ENCODE assay signal across 27 cellular contexts in the genomic region with DNA sequence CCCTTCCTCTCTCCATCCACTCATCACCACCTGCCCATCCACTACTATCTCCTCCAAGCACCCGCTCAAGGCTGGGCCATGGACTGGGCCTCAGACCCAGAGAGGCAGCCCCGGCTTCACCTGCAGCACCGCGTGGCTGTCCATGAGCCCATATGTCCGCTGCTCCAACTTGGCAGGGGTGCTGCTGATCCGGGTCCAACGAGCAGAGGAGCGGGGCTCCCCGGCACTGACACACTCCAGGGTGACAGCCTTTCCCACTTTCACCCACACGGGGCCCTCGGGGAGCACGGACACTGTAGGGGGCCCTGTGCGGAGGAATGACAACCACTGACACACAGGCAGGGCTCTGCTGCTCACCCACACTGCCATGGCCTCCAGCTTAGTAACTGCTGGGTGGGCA. TPM values are rescaled to one million over a fixed set of nuclear protein-coding genes. Genes with fewer than 3 reads are reported as not detected.
DNase-seq lines count a peak whose midpoint lies in the region; ATAC-seq, FAIRE-seq and TF ChIP-seq lines count a peak whose summit lies in the region.
"Had no signal": no experiment of that assay in that cellular context is flagged by ENCODE, and none has a peak within 500 bp of the region (broad histone marks: within the 10 kb centered on the region; RNA-seq: fewer than 3 reads in every experiment).

No MANE protein-coding gene starts in this region.

- no peaks in the 10 kb centered on the region for H3K27me3 ChIP-seq in HepG2 (ENCODE audit: control insufficient read depth in 1 of 2, insufficient read depth in 2 of 2, low read length in 2 of 2)
- no peaks in the 10 kb centered on the region for H3K27me3 ChIP-seq in right lobe of liver
- no peaks in the 10 kb centered on the region for H3K27me3 ChIP-seq in K562 (ENCODE audit: control insufficient read depth in 2 of 2, insufficient read depth in 2 of 2, low read length in 2 of 2)
- H3K27me3 ChIP-seq: BE2C; BLaER1 treated with 17β-estradiol and CSF1 and Interleukin-3, amounts not matched to agents 10 nM and 100 nM had no signal

- H3K27ac ChIP-seq in HepG2 (ENCODE audit: extremely low read length, insufficient read depth, low read length), result no peak overlapping the region
- H3K27ac ChIP-seq in right lobe of liver, result no peak overlapping the region
- H3K27ac ChIP-seq in K562 (ENCODE audit: extremely low read depth, low read depth, low read length), result no peak overlapping the region
- H3K27ac ChIP-seq: A549; BLaER1 treated with 17β-estradiol and CSF1 and Interleukin-3, amounts not matched to agents 10 nM and 100 nM; GM23248 had no signal

- H3K27me3 Mint-ChIP-seq in progenitor cell of endocrine pancreas (no peaks in the 10 kb centered on the region), T-cell (no peaks in the 10 kb centered on the region)
- H3K27me3 Mint-ChIP-seq: CD4-positive, alpha-beta T cell; CD8-positive, alpha-beta memory T cell had no signal

- TF ChIP-seq EP300 in HepG2 (IDR thresholded peaks at IDR 0.05; ENCODE audit: low read depth in 2 of 2, low read length in 2 of 2), result no peak
- TF ChIP-seq EP300 in HepG2 (CRISPR knock-in tag; IDR thresholded peaks at IDR 0.05; ENCODE audit: borderline replicate concordance), result no peak
- TF ChIP-seq EP300 in K562 (IDR thresholded peaks at IDR 0.05; ENCODE audit: low read length), result no peak

- H3K9me1 ChIP-seq in K562 (ENCODE audit: control insufficient read depth, insufficient read depth, low read length), result no peaks in the 10 kb centered on the region

- FAIRE-seq in HepG2 (lab: Jason Lieb, UNC) (no peak), K562 (lab: Jason Lieb, UNC) (no peak)
- FAIRE-seq: A549, D721Med, GM12892 had no signal

- DNase-seq in HepG2 (ENCODE audit: low spot score), result no peak
- no peak for DNase-seq in right lobe of liver
- DNase-seq in K562 (ENCODE audit: extremely low read depth in 1 of 4, low spot score in 3 of 4), result peak in 1 of 4 experiments; percentile 40
- DNase-seq in progenitor cell of endocrine pancreas (ENCODE audit: low spot score, unreplicated experiment), result no peak
- DNase-seq in T-cell, result no peak
- DNase-seq: 8988T; ACHN; AML-193; BE2C; CD4-positive, alpha-beta T cell; CD8-positive, alpha-beta memory T cell; DMS53; DMS79 treated with DMSO at 0.1 percent for 48 hours; GF-D8; GM23248; H9; HFFc6 had no signal

- H3K4me1 Mint-ChIP-seq in progenitor cell of endocrine pancreas (ENCODE audit: low read depth) (no peaks in the 10 kb centered on the region), T-cell (no peaks in the 10 kb centered on the region)
- H3K4me1 Mint-ChIP-seq: CD14-positive monocyte; CD8-positive, alpha-beta memory T cell; H9 had no signal

- TF ChIP-seq POLR2A in HepG2 (IDR thresholded peaks at IDR 0.05; ENCODE audit: insufficient read depth in 1 of 2, low read depth in 2 of 2, low read length in 2 of 2) (no peak), right lobe of liver (IDR thresholded peaks at IDR 0.05) (no peak), K562 (conservative IDR thresholded peaks at IDR 0.05) (no peak)

- no peaks in the 10 kb centered on the region for H3K79me2 ChIP-seq in HepG2 (ENCODE audit: insufficient read depth, low read length)
- H3K79me2 ChIP-seq in K562 (ENCODE audit: control insufficient read depth, insufficient read depth, low read length), result no peaks in the 10 kb centered on the region

- peak; percentile 30; the same call in 1 of the 2 replicates for TF ChIP-seq CTCF in HepG2 (CRISPR knock-in tag; IDR thresholded peaks at IDR 0.05)
- no peak for TF ChIP-seq CTCF in right lobe of liver (IDR thresholded peaks at IDR 0.05)
- TF ChIP-seq CTCF in K562 (IDR thresholded peaks at IDR 0.05 in 2 of 3, conservative IDR thresholded peaks at IDR 0.05 in 1 of 3; ENCODE audit: insufficient read depth in 2 of 3, low read depth in 1 of 3, low read length in 3 of 3), result peak in 1 of 3 experiments; percentile 21; a peak in 3 of 6 replicates
- no peak for TF ChIP-seq CTCF in progenitor cell of endocrine pancreas (IDR thresholded peaks at IDR 0.05; ENCODE audit: unreplicated experiment)

- peaks cover 15 to 39% of the 10 kb centered on the region in 2 experiments for H3K36me3 ChIP-seq in HepG2 (replicated peaks in 1 of 2; ENCODE audit: control insufficient read depth in 1 of 2, insufficient read depth in 2 of 2, low read length in 2 of 2)
- H3K36me3 ChIP-seq in right lobe of liver, result no peaks in the 10 kb centered on the region
- peaks cover 85% of the 10 kb centered on the region; the same call in 2 of the 3 replicates for H3K36me3 ChIP-seq in K562 (ENCODE audit: control insufficient read depth, insufficient read depth, low read length)
- H3K36me3 ChIP-seq: BE2C had no signal

- WGBS in HepG2 (ENCODE audit: low lambda C conversion rate), result 87% methylated on average over 7 of the region's 13 CpGs
- 100% methylated on average over 4 of the region's 13 CpGs for WGBS in right lobe of liver (ENCODE audit: insufficient coverage, low coverage, low lambda C conversion rate, missing lambda C conversion rate)
- whole genome bisulfite sequencing in K562 (ENCODE audit: insufficient coverage, low coverage, missing lambda C conversion rate), result 86% methylated on average over 13 of the region's 13 CpGs

- H3K36me3 Mint-ChIP-seq in progenitor cell of endocrine pancreas (ENCODE audit: insufficient read depth) (peaks cover 22% of the 10 kb centered on the region), T-cell (no peaks in the 10 kb centered on the region)
- H3K36me3 Mint-ChIP-seq: CD14-positive monocyte; CD8-positive, alpha-beta memory T cell had no signal

- in situ Hi-C loops in HepG2 (cut with HindIII; ENCODE audit: extremely low pct_ligation_motif_present, low pct_unique_long_range_greater_than_20kb) (no loop called here), K562 (cut with MboI) (no loop called here)

- H2AFZ ChIP-seq in HepG2 (ENCODE audit: low read length) (no peak overlapping the region), K562 (ENCODE audit: low read depth, low read length) (no peak overlapping the region)
- H2AFZ ChIP-seq: GM23248 had no signal

- intact Hi-C loops in HepG2 (cut with micrococcal nuclease; ENCODE audit: unreplicated experiment) (no loop called here), right lobe of liver (cut with DNase I) (no loop called here), K562 (cut with micrococcal nuclease) (no loop called here)

- H3K9ac ChIP-seq in HepG2 (ENCODE audit: insufficient read depth, low read depth, low read length) (no peak overlapping the region), K562 (ENCODE audit: insufficient read depth in 1 of 2, low read depth in 2 of 2, low read length in 2 of 2) (peak overlapping the region in 1 of 2 experiments; percentile 42; a peak in 2 of 4 replicates)
- H3K9ac ChIP-seq: BLaER1 treated with 17β-estradiol and CSF1 and Interleukin-3, amounts not matched to agents 10 nM and 100 nM; GM23248 had no signal

- CTCF ChIA-PET in HepG2 (lab: Yijun Ruan, JAX; ENCODE audit: low intra/inter-chr PET ratio, low total read pairs), result no interaction called here
- CTCF ChIA-PET in K562 (lab: Yijun Ruan, JAX; ENCODE audit: low intra/inter-chr PET ratio), result no interaction called here
- CTCF ChIA-PET in T-cell (lab: Charles Lee), result no interaction called here

- peak overlapping the region; percentile 83 for H3K27ac Mint-ChIP-seq in progenitor cell of endocrine pancreas
- no peak overlapping the region for H3K27ac Mint-ChIP-seq in T-cell
- H3K27ac Mint-ChIP-seq: CD4-positive, alpha-beta T cell had no signal

- ATAC-seq in HepG2 (peak; percentile 33), right lobe of liver (no peak), K562 (peak; percentile 71), HG02884 (IDR thresholded peaks at IDR 0.05; ENCODE audit: unreplicated experiment) (no peak), T-cell (replicated peaks in 1 of 4) (no peak)
- ATAC-seq: HCT116 had no signal

- TF ChIP-seq RAD21 in HepG2 (CRISPR knock-in tag; IDR thresholded peaks at IDR 0.05) (no peak), K562 (CRISPR knock-in tag; conservative IDR thresholded peaks at IDR 0.05 in 1 of 2, IDR thresholded peaks at IDR 0.05 in 1 of 2) (peak in 1 of 2 experiments; percentile 18; a peak in 1 of 4 replicates)

- H3K4me3 Mint-ChIP-seq in progenitor cell of endocrine pancreas (ENCODE audit: low read depth) (no peak overlapping the region), T-cell (no peak overlapping the region)
- H3K4me3 Mint-ChIP-seq: CD14-positive monocyte; CD4-positive, alpha-beta T cell; CD8-positive, alpha-beta memory T cell; H9; HFFc6 had no signal

- H3K9me3 Mint-ChIP-seq in progenitor cell of endocrine pancreas (ENCODE audit: low read depth) (no peaks in the 10 kb centered on the region), T-cell (no peaks in the 10 kb centered on the region)
- H3K9me3 Mint-ChIP-seq: CD14-positive monocyte; CD4-positive, alpha-beta T cell; CD8-positive, alpha-beta memory T cell; H9; HFFc6 had no signal

- H3K4me3 ChIP-seq in HepG2 (replicated peaks in 1 of 3; ENCODE audit: insufficient read depth in 1 of 3, low read depth in 2 of 3, low read length in 3 of 3) (no peak overlapping the region), right lobe of liver (no peak overlapping the region), K562 (no peak overlapping the region)
- H3K4me3 ChIP-seq: A549; BLaER1 treated with 17β-estradiol and CSF1 and Interleukin-3, amounts not matched to agents 10 nM and 100 nM; GM23248 had no signal

- H4K20me1 ChIP-seq in HepG2 (ENCODE audit: insufficient read depth, low read length) (no peaks in the 10 kb centered on the region), K562 (replicated peaks; ENCODE audit: control insufficient read depth, insufficient read depth, low read length) (no peaks in the 10 kb centered on the region; the same call in 1 of the 2 replicates)

- BruUV-seq in HepG2 (replicated peaks; lab: Mats Ljungman, UMichigan), result no TSS peak
- BruUV-seq in K562 (replicated peaks; lab: Mats Ljungman, UMichigan), result no TSS peak

- H3K4me1 ChIP-seq in HepG2 (ENCODE audit: insufficient read depth, low read length), result no peaks in the 10 kb centered on the region
- H3K4me1 ChIP-seq in right lobe of liver, result no peaks in the 10 kb centered on the region
- peaks cover 0 to 10% of the 10 kb centered on the region in 2 experiments; a peak in 1 of 5 replicates for H3K4me1 ChIP-seq in K562 (replicated peaks in 1 of 2; ENCODE audit: control insufficient read depth in 2 of 2, insufficient read depth in 2 of 2, low read length in 2 of 2)
- H3K4me1 ChIP-seq: A549; BE2C; BLaER1 treated with 17β-estradiol and CSF1 and Interleukin-3, amounts not matched to agents 10 nM and 100 nM had no signal

- H3K9me3 ChIP-seq in HepG2 (ENCODE audit: low read length) (no peaks in the 10 kb centered on the region), right lobe of liver (no peaks in the 10 kb centered on the region), K562 (replicated peaks; ENCODE audit: control insufficient read depth, insufficient read depth, low read depth, low read length) (no peaks in the 10 kb centered on the region)
- H3K9me3 ChIP-seq: A549; BE2C; BLaER1 treated with 17β-estradiol and CSF1 and Interleukin-3, amounts not matched to agents 10 nM and 100 nM had no signal

- no peak overlapping the region for H3K4me2 ChIP-seq in HepG2 (ENCODE audit: low read depth, low read length)
- no peak overlapping the region for H3K4me2 ChIP-seq in K562 (ENCODE audit: insufficient read depth, low read length)
- H3K4me2 ChIP-seq: A549; BLaER1 treated with 17β-estradiol and CSF1 and Interleukin-3, amounts not matched to agents 10 nM and 100 nM had no signal

- POLR2A ChIA-PET in HepG2 (lab: Yijun Ruan, JAX) (no interaction called here), K562 (lab: Yijun Ruan, JAX) (no interaction called here), T-cell (lab: Charles Lee) (no interaction called here)

RNA-seq across cellular contexts. Expression of a gene that starts 28.9 kb away (rescaled TPM):
- total RNA-seq in HepG2 (2016; rRNA removed; fragmentation: Illumina TruSeq; extraction: Trizol), result not detected in 2 replicates
- total RNA-seq in HepG2 (2016; cell fraction: cytosol; rRNA removed; fragmentation: Illumina TruSeq; extraction: Trizol; ENCODE audit: low read depth), result not detected in 2 replicates
- not detected in 2 replicates for total RNA-seq in HepG2 (2016; cell fraction: insoluble cytoplasmic fraction; rRNA removed; fragmentation: Illumina TruSeq; extraction: Trizol)
- not detected in 2 replicates for total RNA-seq in HepG2 (2016; cell fraction: membrane; rRNA removed; fragmentation: Illumina TruSeq; extraction: Trizol)
- total RNA-seq in HepG2 (2016; cell fraction: nucleus; rRNA removed; fragmentation: Illumina TruSeq; extraction: Trizol), result not detected in 2 replicates
- polyA plus RNA-seq in HepG2 (2011; rRNA removed), result not detected in 2 replicates
- polyA plus RNA-seq in HepG2 (2011; cell fraction: cytosol; rRNA removed), result not detected in 2 replicates
- 0.03 TPM in 1 of 2 replicates, not detected in the other for polyA plus RNA-seq in HepG2 (2011; cell fraction: nucleus; rRNA removed)
- 3.5 and 4.3 TPM in 2 replicates for polyA plus RNA-seq in HepG2 (2012)
- polyA plus RNA-seq in HepG2 (2016; cell fraction: cytosol; fragmentation: Illumina TruSeq; extraction: Trizol; ENCODE audit: low read depth), result not detected in 2 replicates
- polyA plus RNA-seq in HepG2 (2016; cell fraction: insoluble cytoplasmic fraction; fragmentation: Illumina TruSeq; extraction: Trizol; ENCODE audit: low read depth), result not detected in 2 replicates
- polyA plus RNA-seq in HepG2 (2016; cell fraction: membrane; fragmentation: Illumina TruSeq; extraction: Trizol; ENCODE audit: low read depth), result not detected in 2 replicates
- not detected in 2 replicates for polyA plus RNA-seq in HepG2 (2016; cell fraction: nucleus; fragmentation: Illumina TruSeq; extraction: Trizol; ENCODE audit: insufficient read depth, low read depth)
- polyA minus RNA-seq in HepG2 (2011; rRNA and poly(A)+ RNA removed; ENCODE audit: low replicate concordance), result not detected in 2 replicates
- not detected in 2 replicates for polyA minus RNA-seq in HepG2 (2011; cell fraction: cytosol; rRNA and poly(A)+ RNA removed)
- polyA minus RNA-seq in HepG2 (2011; cell fraction: nucleus; rRNA and poly(A)+ RNA removed), result not detected in 2 replicates
- not detected for total RNA-seq in right lobe of liver
- not detected in 2 replicates for total RNA-seq in K562 (2011; cell fraction: chromatin; rRNA removed; ENCODE audit: low replicate concordance)
- total RNA-seq in K562 (2011; cell fraction: nucleolus; rRNA removed), result 0.13 TPM in 1 of 2 replicates, not detected in the other
- total RNA-seq in K562 (2011; cell fraction: nucleoplasm; rRNA removed), result not detected in 2 replicates
- total RNA-seq in K562 (2014; rRNA removed), result not detected in 2 replicates
- not detected in 2 replicates for total RNA-seq in K562 (2014; rRNA removed; fragmentation: Illumina TruSeq; extraction: Trizol)
- total RNA-seq in K562 (2015; rRNA removed; fragmentation: Illumina TruSeq; extraction: Trizol), result not detected in 2 replicates
- total RNA-seq in K562 (2021), result not detected in 2 replicates
- not detected in 2 replicates for polyA plus RNA-seq in K562 (2011; rRNA removed)
- polyA plus RNA-seq in K562 (2011; cell fraction: cytosol; rRNA removed), result not detected in 2 replicates
- polyA plus RNA-seq in K562 (2011; cell fraction: nucleus; rRNA removed), result 0.10 TPM in 1 of 2 replicates, not detected in the other
- polyA plus RNA-seq in K562 (2012), result 5.8 and 7.0 TPM in 2 replicates
- polyA plus RNA-seq in K562 (2014; fragmentation: Illumina TruSeq; extraction: Trizol), result not detected in 2 replicates
- under 1 TPM; 0.45 to 0.48 TPM for polyA plus RNA-seq in K562 (2014; fragmentation: Nextera tagmentation; extraction: Ambion mirVana)
- polyA plus RNA-seq in K562 (2014; rRNA removed), result not detected in 2 replicates
- not detected in 2 replicates for polyA minus RNA-seq in K562 (2011; rRNA and poly(A)+ RNA removed)
- not detected in 2 replicates for polyA minus RNA-seq in K562 (2011; cell fraction: cytosol; rRNA and poly(A)+ RNA removed)
- not detected in 2 replicates for polyA minus RNA-seq in K562 (2011; cell fraction: nucleus; rRNA and poly(A)+ RNA removed)
- 0.55 and 0.77 TPM in 2 replicates for total RNA-seq in progenitor cell of endocrine pancreas
- under 1 TPM in 2 of 5 donors, not detected in 3; 0.07 to 0.13 TPM for total RNA-seq in T-cell
- total RNA-seq: CD4-positive, alpha-beta T cell; CD8-positive, alpha-beta memory T cell; Daoy; G401; GM23248; H4 had no signal
- polyA plus RNA-seq: CD14-positive monocyte; CD8-positive, alpha-beta memory T cell had no signal

RNA-seq across cellular contexts. Expression of a gene that starts 58.0 kb away (rescaled TPM):
- 29.9 and 30.4 TPM in 2 replicates for total RNA-seq in HepG2 (2016; rRNA removed; fragmentation: Illumina TruSeq; extraction: Trizol)
- total RNA-seq in HepG2 (2016; cell fraction: cytosol; rRNA removed; fragmentation: Illumina TruSeq; extraction: Trizol; ENCODE audit: low read depth), result 19.6 and 24.1 TPM in 2 replicates
- total RNA-seq in HepG2 (2016; cell fraction: insoluble cytoplasmic fraction; rRNA removed; fragmentation: Illumina TruSeq; extraction: Trizol), result 28.2 and 30.4 TPM in 2 replicates
- 13.3 and 15.7 TPM in 2 replicates for total RNA-seq in HepG2 (2016; cell fraction: membrane; rRNA removed; fragmentation: Illumina TruSeq; extraction: Trizol)
- 51.4 and 51.7 TPM in 2 replicates for total RNA-seq in HepG2 (2016; cell fraction: nucleus; rRNA removed; fragmentation: Illumina TruSeq; extraction: Trizol)
- 26.1 and 30.7 TPM in 2 replicates for polyA plus RNA-seq in HepG2 (2011; rRNA removed)
- polyA plus RNA-seq in HepG2 (2011; cell fraction: cytosol; rRNA removed), result 6.6 and 9.8 TPM in 2 replicates
- polyA plus RNA-seq in HepG2 (2011; cell fraction: nucleus; rRNA removed), result 53.4 and 63.4 TPM in 2 replicates
- polyA plus RNA-seq in HepG2 (2012), result 27.2 and 36.7 TPM in 2 replicates
- polyA plus RNA-seq in HepG2 (2016; cell fraction: cytosol; fragmentation: Illumina TruSeq; extraction: Trizol; ENCODE audit: low read depth), result 1.7 and 2.0 TPM in 2 replicates
- 29.2 and 30.8 TPM in 2 replicates for polyA plus RNA-seq in HepG2 (2016; cell fraction: insoluble cytoplasmic fraction; fragmentation: Illumina TruSeq; extraction: Trizol; ENCODE audit: low read depth)
- polyA plus RNA-seq in HepG2 (2016; cell fraction: membrane; fragmentation: Illumina TruSeq; extraction: Trizol; ENCODE audit: low read depth), result 5.8 and 6.2 TPM in 2 replicates
- 74.2 and 75.0 TPM in 2 replicates for polyA plus RNA-seq in HepG2 (2016; cell fraction: nucleus; fragmentation: Illumina TruSeq; extraction: Trizol; ENCODE audit: insufficient read depth, low read depth)
- 15.1 and 18.5 TPM in 2 replicates for polyA minus RNA-seq in HepG2 (2011; rRNA and poly(A)+ RNA removed; ENCODE audit: low replicate concordance)
- 12.3 and 16.1 TPM in 2 replicates for polyA minus RNA-seq in HepG2 (2011; cell fraction: cytosol; rRNA and poly(A)+ RNA removed)
- polyA minus RNA-seq in HepG2 (2011; cell fraction: nucleus; rRNA and poly(A)+ RNA removed), result 120 and 126 TPM in 2 replicates
- total RNA-seq in right lobe of liver, result 10 to 100 TPM; 21.3 to 24.5 (median 22.8) TPM
- total RNA-seq in K562 (2011; cell fraction: chromatin; rRNA removed; ENCODE audit: low replicate concordance), result 194 and 717 TPM in 2 replicates
- total RNA-seq in K562 (2011; cell fraction: nucleolus; rRNA removed), result 95.7 and 151 TPM in 2 replicates
- 249 and 315 TPM in 2 replicates for total RNA-seq in K562 (2011; cell fraction: nucleoplasm; rRNA removed)
- 89.9 and 91.0 TPM in 2 replicates for total RNA-seq in K562 (2014; rRNA removed)
- total RNA-seq in K562 (2014; rRNA removed; fragmentation: Illumina TruSeq; extraction: Trizol), result 106 and 120 TPM in 2 replicates
- total RNA-seq in K562 (2015; rRNA removed; fragmentation: Illumina TruSeq; extraction: Trizol), result 102 and 109 TPM in 2 replicates
- 123 TPM in 2 replicates for total RNA-seq in K562 (2021)
- polyA plus RNA-seq in K562 (2011; rRNA removed), result 78.6 and 97.2 TPM in 2 replicates
- polyA plus RNA-seq in K562 (2011; cell fraction: cytosol; rRNA removed), result 13.8 and 29.6 TPM in 2 replicates
- 94.2 and 106 TPM in 2 replicates for polyA plus RNA-seq in K562 (2011; cell fraction: nucleus; rRNA removed)
- polyA plus RNA-seq in K562 (2012), result 92.9 and 103 TPM in 2 replicates
- 101 and 121 TPM in 2 replicates for polyA plus RNA-seq in K562 (2014; fragmentation: Illumina TruSeq; extraction: Trizol)
- polyA plus RNA-seq in K562 (2014; fragmentation: Nextera tagmentation; extraction: Ambion mirVana), result 10 to 100 TPM; 23.3 to 30.3 TPM
- polyA plus RNA-seq in K562 (2014; rRNA removed), result 101 and 106 TPM in 2 replicates
- 149 and 168 TPM in 2 replicates for polyA minus RNA-seq in K562 (2011; rRNA and poly(A)+ RNA removed)
- polyA minus RNA-seq in K562 (2011; cell fraction: cytosol; rRNA and poly(A)+ RNA removed), result 39.7 and 45.1 TPM in 2 replicates
- 77.0 and 154 TPM in 2 replicates for polyA minus RNA-seq in K562 (2011; cell fraction: nucleus; rRNA and poly(A)+ RNA removed)
- 77.3 and 84.9 TPM in 2 replicates for total RNA-seq in progenitor cell of endocrine pancreas
- total RNA-seq in T-cell, result 10 to 100 TPM; 65.8 to 95.6 (median 77.5) TPM

Comparison
In these comparisons a context has a peak if more than half of its experiments do, and no peak if none do; other contexts are left out.
1. ATAC-seq: peak in HepG2 (single experiment) and K562 (single experiment); none in right lobe of liver (0 of 4), HG02884 (single experiment) and T-cell (0 of 4).